ENCODE assay signal across 25 cellular contexts in the genomic region with DNA sequence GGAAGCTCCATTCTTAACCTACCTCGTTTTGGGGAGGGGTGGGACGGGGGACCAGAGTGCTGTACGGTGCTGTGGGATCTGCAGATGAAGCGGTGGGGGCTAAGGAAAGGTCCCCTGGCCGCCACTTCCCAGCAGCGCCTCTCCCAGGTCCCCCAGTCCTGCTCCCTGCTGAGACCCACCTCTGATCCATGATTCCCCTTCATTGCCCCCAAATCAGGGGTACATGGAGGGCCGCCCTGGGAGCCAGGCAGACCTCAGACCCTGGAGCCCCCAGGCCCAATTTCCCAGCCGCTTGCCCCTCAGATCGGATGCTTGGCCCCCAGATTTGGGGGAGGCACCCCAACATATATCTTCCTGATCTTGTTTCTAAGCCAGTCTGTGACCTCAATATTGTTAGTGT. TPM values are rescaled to one million over a fixed set of nuclear protein-coding genes. Genes with fewer than 3 reads are reported as not detected.
A peak's percentile ranks its signal among the peaks of the same experiment; 100 is the strongest.
DNase-seq lines count a peak whose midpoint lies in the region; ATAC-seq and TF ChIP-seq lines count a peak whose summit lies in the region.
"Had no signal": no experiment of that assay in that cellular context is flagged by ENCODE, and none has a peak within 500 bp of the region (broad histone marks: within the 10 kb centered on the region; RNA-seq: fewer than 3 reads in every experiment).

No MANE protein-coding gene starts in this region.

- no peak overlapping the region for H4K91ac ChIP-seq in neuronal stem cell (ENCODE audit: low read depth, low read length, poor library complexity)

- no peaks in the 10 kb centered on the region for H3K9me3 ChIP-seq in SK-N-SH
- H3K9me3 ChIP-seq in Caco-2, result no peaks in the 10 kb centered on the region
- H3K9me3 ChIP-seq in T-helper 17 cell (ENCODE audit: control insufficient read depth, low read length, poor library complexity, severe bottlenecking), result no peaks in the 10 kb centered on the region
- H3K9me3 ChIP-seq in neuronal stem cell (replicated peaks in 1 of 2; ENCODE audit: control insufficient read depth in 2 of 2, insufficient read depth in 1 of 2, low read depth in 1 of 2, low read length in 2 of 2), result peaks cover 0 to 4% of the 10 kb centered on the region in 2 donors
- H3K9me3 ChIP-seq: BE2C had no signal

- no peak overlapping the region for H3K4ac ChIP-seq in neuronal stem cell (ENCODE audit: low read length)

- POLR2A ChIA-PET in SK-N-SH (lab: Yijun Ruan, JAX) (interaction anchor here (5.1 kb wide), 1 partner anchor 10 kb away, joined by 30 read pairs; a partner anchor contains a TSS), Caco-2 (lab: Charles Lee) (no interaction called here)
- POLR2A ChIA-PET in activated CD8-positive, alpha-beta T cell treated with anti-CD3 and anti-CD28 coated beads for 36 hours (lab: Charles Lee), result interaction anchor here (1.8 kb wide), 1 partner anchor 11 kb away, joined by 5 read pairs; a partner anchor contains a TSS

- H3K27ac ChIP-seq in SK-N-SH (ENCODE audit: low read depth in 2 of 2, low read length in 1 of 2) (no peak overlapping the region), neuronal stem cell (replicated peaks; ENCODE audit: low read length) (no peak overlapping the region)
- H3K27ac ChIP-seq: BLaER1 treated with 17β-estradiol and CSF1 and Interleukin-3, amounts not matched to agents 10 nM and 100 nM had no signal

- H2AFZ ChIP-seq in SK-N-SH (ENCODE audit: low read depth) (no peak overlapping the region), neuronal stem cell (ENCODE audit: low read length) (no peak overlapping the region)
- H2AFZ ChIP-seq: GM23338 had no signal

- TF ChIP-seq EP300 in SK-N-SH (IDR thresholded peaks at IDR 0.05; ENCODE audit: borderline replicate concordance in 1 of 2, low read depth in 1 of 2, low read length in 1 of 2), result no peak

- H3K4me1 ChIP-seq in SK-N-SH (ENCODE audit: control insufficient read depth in 1 of 2, insufficient read depth in 2 of 2, low read depth in 1 of 2, low read length in 1 of 2) (no peaks in the 10 kb centered on the region; a peak in 1 of 4 replicates), Caco-2 (peaks cover 9% of the 10 kb centered on the region; the same call in 1 of the 2 replicates), neuronal stem cell (ENCODE audit: control insufficient read depth in 2 of 2, insufficient read depth in 1 of 2, low read depth in 1 of 2, low read length in 2 of 2) (peaks cover 0 to 2% of the 10 kb centered on the region in 2 donors)
- H3K4me1 ChIP-seq: BE2C had no signal

- H3K27me3 ChIP-seq in SK-N-SH (ENCODE audit: insufficient read depth), result no peaks in the 10 kb centered on the region
- no peaks in the 10 kb centered on the region for H3K27me3 ChIP-seq in Caco-2 (replicated peaks; ENCODE audit: control insufficient read depth, insufficient read depth, low read length)
- H3K27me3 ChIP-seq in neuronal stem cell (ENCODE audit: control insufficient read depth in 3 of 3, insufficient read depth in 3 of 3, low read depth in 1 of 3, low read length in 3 of 3), result peaks cover 0 to 7% (median 0%) of the 10 kb centered on the region in 3 experiments
- H3K27me3 ChIP-seq: BE2C had no signal

- H3K23ac ChIP-seq in neuronal stem cell (ENCODE audit: low read depth, low read length, poor library complexity), result no peak overlapping the region

- DNase-seq in SK-N-SH (no peak), Caco-2 (no peak), T-helper 17 cell (no peak), neuronal stem cell (ENCODE audit: low spot score) (no peak), AG08396 (ENCODE audit: low spot score) (no peak)
- DNase-seq in activated CD8-positive, alpha-beta T cell treated with anti-CD3 and anti-CD28 coated beads for 36 hours, result no peak
- DNase-seq: AML-193; BE2C; Calu3; CD4-positive, alpha-beta T cell; CD8-positive, alpha-beta memory T cell; DMS53; DMS79 treated with DMSO at 0.1 percent for 48 hours; GF-D8; H9; HFFc6 had no signal

- H3K4me3 Mint-ChIP-seq in Caco-2 (ENCODE audit: unreplicated experiment), result no peak overlapping the region
- no peak overlapping the region for H3K4me3 Mint-ChIP-seq in T-helper 17 cell
- no peak overlapping the region for H3K4me3 Mint-ChIP-seq in activated CD8-positive, alpha-beta T cell treated with anti-CD3 and anti-CD28 coated beads for 36 hours
- H3K4me3 Mint-ChIP-seq: CD4-positive, alpha-beta T cell; GM23338; H9; HFFc6 had no signal

- H3K4me2 ChIP-seq in SK-N-SH (no peak overlapping the region), neuronal stem cell (ENCODE audit: insufficient read depth, low read length, poor library complexity, severe bottlenecking) (no peak overlapping the region)
- H3K4me2 ChIP-seq: BLaER1 treated with 17β-estradiol and CSF1 and Interleukin-3, amounts not matched to agents 10 nM and 100 nM; GM23338 had no signal

- no peak overlapping the region for H2BK15ac ChIP-seq in neuronal stem cell (ENCODE audit: low read length)

- no peak overlapping the region for H3K14ac ChIP-seq in neuronal stem cell (ENCODE audit: low read length)

- 37% methylated on average over 6 of the region's 9 CpGs for WGBS in SK-N-SH (ENCODE audit: low lambda C conversion rate)
- no CpG with 5 or more reads among the region's 9 CpGs for WGBS in neuronal stem cell (ENCODE audit: extremely low coverage in 2 of 2, insufficient read length in 2 of 2, insufficient replicate concordance in 1 of 2), 2 donors

- no peaks in the 10 kb centered on the region for H4K20me1 ChIP-seq in SK-N-SH (ENCODE audit: insufficient read depth)

- H3K18ac ChIP-seq in neuronal stem cell (ENCODE audit: low read length), result peak overlapping the region; percentile 44

- no peak overlapping the region for H2BK5ac ChIP-seq in neuronal stem cell (ENCODE audit: low read length)

- H3K9ac ChIP-seq in SK-N-SH (no peak overlapping the region), neuronal stem cell (ENCODE audit: low read depth, low read length, poor library complexity) (no peak overlapping the region)
- H3K9ac ChIP-seq: BLaER1 treated with 17β-estradiol and CSF1 and Interleukin-3, amounts not matched to agents 10 nM and 100 nM had no signal

- no peak overlapping the region for H3K4me3 ChIP-seq in SK-N-SH (ENCODE audit: low read depth in 2 of 2, low read length in 1 of 2)
- no peak overlapping the region for H3K4me3 ChIP-seq in Caco-2 (ENCODE audit: low read depth, low read length)
- no peak overlapping the region for H3K4me3 ChIP-seq in neuronal stem cell (ENCODE audit: low read length in 2 of 2)
- H3K4me3 ChIP-seq: BLaER1 treated with 17β-estradiol and CSF1 and Interleukin-3, amounts not matched to agents 10 nM and 100 nM; GM23338 had no signal

- H3K79me1 ChIP-seq in neuronal stem cell (ENCODE audit: low read depth, low read length), result no peaks in the 10 kb centered on the region

- ATAC-seq in SK-N-SH treated with all-trans-retinoic acid at 6 μM for 48 hours (no peak), T-helper 17 cell (no peak), HG02571 (IDR thresholded peaks at IDR 0.05; ENCODE audit: unreplicated experiment) (no peak)
- ATAC-seq in activated CD8-positive, alpha-beta T cell treated with anti-CD3 and anti-CD28 coated beads for 36 hours, result no peak
- ATAC-seq: GM23338, HCT116 had no signal

- no peaks in the 10 kb centered on the region for H3K9me2 ChIP-seq in SK-N-SH

- no TSS peak for BruUV-seq in Caco-2 (replicated peaks; lab: Mats Ljungman, UMichigan)

- H3K4me1 Mint-ChIP-seq in Caco-2 (ENCODE audit: low read depth, unreplicated experiment) (no peaks in the 10 kb centered on the region), T-helper 17 cell (peaks cover 18% of the 10 kb centered on the region)
- peaks cover 21% of the 10 kb centered on the region for H3K4me1 Mint-ChIP-seq in activated CD8-positive, alpha-beta T cell treated with anti-CD3 and anti-CD28 coated beads for 36 hours (ENCODE audit: low read depth)

- H2AK5ac ChIP-seq in neuronal stem cell (ENCODE audit: low read depth, low read length), result no peak overlapping the region

- H3K27me3 Mint-ChIP-seq in Caco-2 (ENCODE audit: insufficient read depth, unreplicated experiment) (peaks cover 5% of the 10 kb centered on the region), T-helper 17 cell (no peaks in the 10 kb centered on the region)
- H3K27me3 Mint-ChIP-seq in activated CD8-positive, alpha-beta T cell treated with anti-CD3 and anti-CD28 coated beads for 36 hours, result peaks cover 4% of the 10 kb centered on the region
- H3K27me3 Mint-ChIP-seq: CD4-positive, alpha-beta T cell had no signal

- peaks cover 0 to 18% of the 10 kb centered on the region in 2 experiments for H3K36me3 ChIP-seq in SK-N-SH (replicated peaks in 1 of 2; ENCODE audit: control insufficient read depth in 1 of 2, insufficient read depth in 2 of 2, low read length in 1 of 2)
- H3K36me3 ChIP-seq in Caco-2 (ENCODE audit: control insufficient read depth, insufficient read depth, low read length), result no peaks in the 10 kb centered on the region
- H3K36me3 ChIP-seq in neuronal stem cell (replicated peaks in 1 of 2; ENCODE audit: control insufficient read depth in 2 of 2, insufficient read depth in 2 of 2, low read length in 2 of 2), result peaks cover 3 to 19% of the 10 kb centered on the region in 2 donors
- H3K36me3 ChIP-seq: BE2C had no signal

- H3K36me3 Mint-ChIP-seq in Caco-2 (ENCODE audit: insufficient read depth, unreplicated experiment), result peaks cover 24% of the 10 kb centered on the region
- no peaks in the 10 kb centered on the region for H3K36me3 Mint-ChIP-seq in T-helper 17 cell (ENCODE audit: low read depth)
- H3K36me3 Mint-ChIP-seq in activated CD8-positive, alpha-beta T cell treated with anti-CD3 and anti-CD28 coated beads for 36 hours (ENCODE audit: low read depth), result peaks cover 5% of the 10 kb centered on the region

- H3K27ac Mint-ChIP-seq in Caco-2 (ENCODE audit: unreplicated experiment), result peak overlapping the region; percentile 32
- peak overlapping the region; percentile 2 for H3K27ac Mint-ChIP-seq in T-helper 17 cell
- no peak overlapping the region for H3K27ac Mint-ChIP-seq in activated CD8-positive, alpha-beta T cell treated with anti-CD3 and anti-CD28 coated beads for 36 hours
- H3K27ac Mint-ChIP-seq: CD14-positive monocyte; CD4-positive, alpha-beta T cell; GM23338; H9; HFFc6 had no signal

- intact Hi-C loops in Caco-2 (cut with micrococcal nuclease; ENCODE audit: unreplicated experiment), result no loop called here
- intact Hi-C loops in activated CD8-positive, alpha-beta T cell treated with anti-CD3 and anti-CD28 coated beads for 36 hours (cut with micrococcal nuclease), result no loop called here

- TF ChIP-seq CTCF in SK-N-SH (IDR thresholded peaks at IDR 0.05) (no peak), Caco-2 (IDR thresholded peaks at IDR 0.05; ENCODE audit: insufficient read depth in 1 of 2, low read depth in 1 of 2, low read length in 1 of 2, severe bottlenecking in 1 of 2, unreplicated experiment in 1 of 2) (no peak)
- no peak for TF ChIP-seq CTCF in activated CD8-positive, alpha-beta T cell treated with anti-CD3 and anti-CD28 coated beads for 36 hours (IDR thresholded peaks at IDR 0.05)

- no peaks in the 10 kb centered on the region for H3K9me3 Mint-ChIP-seq in Caco-2 (ENCODE audit: unreplicated experiment)
- no peaks in the 10 kb centered on the region for H3K9me3 Mint-ChIP-seq in activated CD8-positive, alpha-beta T cell treated with anti-CD3 and anti-CD28 coated beads for 36 hours
- H3K9me3 Mint-ChIP-seq: CD4-positive, alpha-beta T cell; CD8-positive, alpha-beta memory T cell; H9; HFFc6 had no signal

- CTCF ChIA-PET in SK-N-SH (lab: Yijun Ruan, JAX) (no interaction called here), Caco-2 (lab: Charles Lee) (no interaction called here)
- CTCF ChIA-PET in activated CD8-positive, alpha-beta T cell treated with anti-CD3 and anti-CD28 coated beads for 36 hours (lab: Charles Lee), result interaction anchor here (0.9 kb wide), 1 partner anchor 257 kb away, joined by 3 read pairs; no protein-coding TSS in a partner anchor

- H2BK120ac ChIP-seq in neuronal stem cell (ENCODE audit: low read depth, low read length), result no peak overlapping the region

- peaks cover 2% of the 10 kb centered on the region; the same call in 1 of the 2 replicates for H3K79me2 ChIP-seq in SK-N-SH (ENCODE audit: insufficient read depth)

- no peak overlapping the region for H2BK12ac ChIP-seq in neuronal stem cell (ENCODE audit: low read length)

- no peak for TF ChIP-seq RAD21 in SK-N-SH (IDR thresholded peaks at IDR 0.05; ENCODE audit: low read length)

- H4K8ac ChIP-seq in neuronal stem cell (ENCODE audit: low read depth, low read length), result no peak overlapping the region

- H3F3A ChIP-seq in SK-N-SH (replicated peaks; ENCODE audit: insufficient read depth), result peaks cover 8% of the 10 kb centered on the region

RNA-seq across cellular contexts. Expression of a gene that starts 3.8 kb away (rescaled TPM):
- 24.9 and 26.7 TPM in 2 replicates for polyA plus RNA-seq in SK-N-SH (2012; rRNA removed)
- 10.6 and 16.0 TPM in 2 replicates for polyA plus RNA-seq in SK-N-SH (2012; cell fraction: cytosol; rRNA removed)
- 64.7 and 94.3 TPM in 2 replicates for polyA plus RNA-seq in SK-N-SH (2012; cell fraction: nucleus; rRNA removed)
- 17.3 and 19.7 TPM in 2 replicates for total RNA-seq in Caco-2 (2022)
- total RNA-seq in T-helper 17 cell, result 10 to 100 TPM; 29.2 to 31.9 TPM
- 5.4 TPM for polyA plus RNA-seq in neuronal stem cell (2013, experiment 1 of 2)
- polyA plus RNA-seq in neuronal stem cell (2013, experiment 2 of 2), result 5.3 TPM
- total RNA-seq in activated CD8-positive, alpha-beta T cell treated with anti-CD3 and anti-CD28 coated beads for 36 hours, result 10 to 100 TPM; 11.7 to 12.5 TPM

RNA-seq across cellular contexts. Expression of a gene that starts 10.6 kb away (rescaled TPM):
- 10.5 and 11.1 TPM in 2 replicates for polyA plus RNA-seq in SK-N-SH (2012; rRNA removed)
- polyA plus RNA-seq in SK-N-SH (2012; cell fraction: cytosol; rRNA removed), result 4.3 and 5.6 TPM in 2 replicates
- 50.6 and 58.3 TPM in 2 replicates for polyA plus RNA-seq in SK-N-SH (2012; cell fraction: nucleus; rRNA removed)
- total RNA-seq in Caco-2 (2022), result 2.9 and 3.5 TPM in 2 replicates
- 1 to 10 TPM; 1.6 to 2.2 TPM for total RNA-seq in T-helper 17 cell
- polyA plus RNA-seq in neuronal stem cell (2013, experiment 1 of 2), result 10.3 TPM
- polyA plus RNA-seq in neuronal stem cell (2013, experiment 2 of 2), result 10.5 TPM
- 1 to 10 TPM in 1 of 2 experiments, under 1 TPM in 1; 0.69 to 1.5 TPM for total RNA-seq in activated CD8-positive, alpha-beta T cell treated with anti-CD3 and anti-CD28 coated beads for 36 hours
- polyA plus RNA-seq: CD14-positive monocyte; CD8-positive, alpha-beta memory T cell had no signal

RNA-seq across cellular contexts. Expression of a gene that starts 11.2 kb away (rescaled TPM):
- 0.48 and 0.52 TPM in 2 replicates for polyA plus RNA-seq in SK-N-SH (2012; rRNA removed)
- 0.37 and 0.63 TPM in 2 replicates for polyA plus RNA-seq in SK-N-SH (2012; cell fraction: cytosol; rRNA removed)
- 2.0 and 4.0 TPM in 2 replicates for polyA plus RNA-seq in SK-N-SH (2012; cell fraction: nucleus; rRNA removed)
- total RNA-seq in Caco-2 (2022) (0.79 TPM in 1 of 2 replicates, not detected in the other), T-helper 17 cell (not detected)
- polyA plus RNA-seq in neuronal stem cell (2013, experiment 1 of 2), result 1.7 TPM
- 1.7 TPM for polyA plus RNA-seq in neuronal stem cell (2013, experiment 2 of 2)
- not detected for total RNA-seq in activated CD8-positive, alpha-beta T cell treated with anti-CD3 and anti-CD28 coated beads for 36 hours
- total RNA-seq: Daoy had no signal
- polyA plus RNA-seq: CD8-positive, alpha-beta memory T cell had no signal

RNA-seq across cellular contexts. Expression of a gene that starts 24.7 kb away (rescaled TPM):
- polyA plus RNA-seq in SK-N-SH (2012; rRNA removed), result 400 and 453 TPM in 2 replicates
- polyA plus RNA-seq in SK-N-SH (2012; cell fraction: cytosol; rRNA removed), result 207 and 336 TPM in 2 replicates
- 110 and 206 TPM in 2 replicates for polyA plus RNA-seq in SK-N-SH (2012; cell fraction: nucleus; rRNA removed)
- total RNA-seq in Caco-2 (2022), result 264 and 274 TPM in 2 replicates
- 10 to 100 TPM; 75.9 to 84.7 TPM for total RNA-seq in T-helper 17 cell
- polyA plus RNA-seq in neuronal stem cell (2013, experiment 1 of 2), result 142 TPM
- 138 TPM for polyA plus RNA-seq in neuronal stem cell (2013, experiment 2 of 2)
- total RNA-seq in activated CD8-positive, alpha-beta T cell treated with anti-CD3 and anti-CD28 coated beads for 36 hours, result 100 to 1,000 TPM; 178 to 191 TPM

RNA-seq across cellular contexts. Expression of a gene that starts 26.9 kb away (rescaled TPM):
- polyA plus RNA-seq in SK-N-SH (2012; rRNA removed), result not detected in 2 replicates
- not detected in 2 replicates for polyA plus RNA-seq in SK-N-SH (2012; cell fraction: cytosol; rRNA removed)
- not detected in 2 replicates for polyA plus RNA-seq in SK-N-SH (2012; cell fraction: nucleus; rRNA removed)
- total RNA-seq in Caco-2 (2022) (not detected in 2 replicates), T-helper 17 cell (1 to 10 TPM; 1.6 to 2.8 TPM)
- polyA plus RNA-seq in neuronal stem cell (2013, experiment 1 of 2), result 0.10 TPM
- 0.17 TPM for polyA plus RNA-seq in neuronal stem cell (2013, experiment 2 of 2)
- 1 to 10 TPM; 1.4 to 1.8 TPM for total RNA-seq in activated CD8-positive, alpha-beta T cell treated with anti-CD3 and anti-CD28 coated beads for 36 hours
- total RNA-seq: Calu3, Daoy, G401, HFFc6 had no signal
- polyA plus RNA-seq: AG04450; CD8-positive, alpha-beta memory T cell had no signal
